8 cellular contexts compared by ENCODE assay signal in genomic region chr10:24449334-24449740, GRCh38.
A peak's percentile ranks its signal among the peaks of the same experiment; 100 is the strongest.
DNase-seq lines count a peak whose midpoint lies in the region; ATAC-seq, FAIRE-seq and TF ChIP-seq lines count a peak whose summit lies in the region.

No MANE protein-coding gene starts in this region.

- no peak overlapping the region for H3K4ac ChIP-seq in neuronal stem cell (ENCODE audit: low read length)

- H3K27me3 Mint-ChIP-seq in effector memory CD8-positive, alpha-beta T cell, result peaks cover 0 to 29% of the 10 kb centered on the region in 2 donors

- H3K4me3 Mint-ChIP-seq in effector memory CD8-positive, alpha-beta T cell, result no peak overlapping the region

- no peak overlapping the region for H2BK5ac ChIP-seq in neuronal stem cell (ENCODE audit: low read length)

- H4K8ac ChIP-seq in neuronal stem cell (ENCODE audit: low read depth, low read length), result no peak overlapping the region

- no peak overlapping the region for H2AFZ ChIP-seq in OCI-LY3 (ENCODE audit: low read depth, low read length)
- peak overlapping the region; percentile 23 for H2AFZ ChIP-seq in keratinocyte (ENCODE audit: control insufficient read depth, low read length)
- no peak overlapping the region for H2AFZ ChIP-seq in neuronal stem cell (ENCODE audit: low read length)

- H3K4me1 Mint-ChIP-seq in effector memory CD8-positive, alpha-beta T cell (ENCODE audit: low read depth in 2 of 2), result peaks cover 0 to 6% of the 10 kb centered on the region in 2 donors

- TF ChIP-seq CTCF in GM12865 (IDR thresholded peaks at IDR 0.05; ENCODE audit: insufficient read depth, low read depth, low read length, missing control alignments) (no peak), OCI-LY3 (IDR thresholded peaks at IDR 0.05; ENCODE audit: low read depth, low read length) (no peak), keratinocyte (optimal IDR thresholded peaks at IDR 0.05 in 1 of 3, IDR thresholded peaks at IDR 0.05 in 1 of 3, conservative IDR thresholded peaks at IDR 0.05 in 1 of 3; ENCODE audit: extremely low read depth in 1 of 3, insufficient read depth in 2 of 3, low read length in 3 of 3) (no peak), left lung (IDR thresholded peaks at IDR 0.05) (no peak)

- H3K36me3 ChIP-seq in OCI-LY3 (replicated peaks; ENCODE audit: low read depth, low read length) (no peaks in the 10 kb centered on the region), keratinocyte (ENCODE audit: control insufficient read depth in 2 of 2, extremely low read depth in 1 of 2, insufficient read depth in 2 of 2, low read length in 2 of 2) (no peaks in the 10 kb centered on the region), neuronal stem cell (replicated peaks in 1 of 2; ENCODE audit: control insufficient read depth in 2 of 2, insufficient read depth in 2 of 2, low read length in 2 of 2) (no peaks in the 10 kb centered on the region), left lung (no peaks in the 10 kb centered on the region)

- H3K4me2 ChIP-seq in OCI-LY3 (ENCODE audit: low read length) (peak overlapping the region; percentile 53), keratinocyte (ENCODE audit: control insufficient read depth, extremely low read depth, insufficient read depth, low read depth, low read length) (peak overlapping the region; percentile 71), neuronal stem cell (ENCODE audit: insufficient read depth, low read length, poor library complexity, severe bottlenecking) (no peak overlapping the region)

- no peak overlapping the region for H3K18ac ChIP-seq in neuronal stem cell (ENCODE audit: low read length)

- no peaks in the 10 kb centered on the region for H3K9me1 ChIP-seq in keratinocyte (ENCODE audit: control insufficient read depth, extremely low read depth, insufficient read depth, low read length)

- peak; percentile 86 for FAIRE-seq in keratinocyte (lab: Jason Lieb, UNC)

- H3K27ac Mint-ChIP-seq in effector memory CD8-positive, alpha-beta T cell, result no peak overlapping the region

- no peak overlapping the region for H2BK120ac ChIP-seq in neuronal stem cell (ENCODE audit: low read depth, low read length)

- H3K4me3 ChIP-seq in GM12865 (ENCODE audit: low read depth, low read length) (no peak overlapping the region), OCI-LY3 (ENCODE audit: low read length) (peak overlapping the region; percentile 17), keratinocyte (ENCODE audit: control insufficient read depth in 2 of 3, extremely low read depth in 1 of 3, insufficient read depth in 2 of 3, low read depth in 1 of 3, low read length in 3 of 3) (peak overlapping the region in 1 of 3 experiments; percentile 30), neuronal stem cell (ENCODE audit: low read length in 2 of 2) (no peak overlapping the region), left lung (peak overlapping the region in 1 of 2 donors; percentile 8)

- H3K27ac ChIP-seq in OCI-LY3 (ENCODE audit: low read length) (peak overlapping the region; percentile 38), keratinocyte (ENCODE audit: control insufficient read depth, insufficient read depth, low read length) (peak overlapping the region; percentile 63), neuronal stem cell (replicated peaks; ENCODE audit: low read length) (no peak overlapping the region), left lung (peak overlapping the region in 1 of 2 donors; percentile 39)

- H4K91ac ChIP-seq in neuronal stem cell (ENCODE audit: low read depth, low read length, poor library complexity), result no peak overlapping the region

- H2BK15ac ChIP-seq in neuronal stem cell (ENCODE audit: low read length), result no peak overlapping the region

- WGBS in neuronal stem cell (ENCODE audit: extremely low coverage in 2 of 2, insufficient read length in 2 of 2, insufficient replicate concordance in 1 of 2), 2 donors, result no CpG with 5 or more reads among the region's 5 CpGs

- H3K27me3 ChIP-seq in OCI-LY3 (ENCODE audit: low read depth, low read length) (peaks cover 35% of the 10 kb centered on the region), keratinocyte (ENCODE audit: control insufficient read depth, extremely low read depth, insufficient read depth, low read length) (no peaks in the 10 kb centered on the region), neuronal stem cell (ENCODE audit: control insufficient read depth in 3 of 3, insufficient read depth in 3 of 3, low read depth in 1 of 3, low read length in 3 of 3) (no peaks in the 10 kb centered on the region), left lung (no peaks in the 10 kb centered on the region)

- H3K23ac ChIP-seq in neuronal stem cell (ENCODE audit: low read depth, low read length, poor library complexity), result no peak overlapping the region

- peaks cover 38% of the 10 kb centered on the region for H3K4me1 ChIP-seq in OCI-LY3 (ENCODE audit: low read length)
- H3K4me1 ChIP-seq in keratinocyte (ENCODE audit: control insufficient read depth, extremely low read depth, insufficient read depth, low read length), result peaks cover 24% of the 10 kb centered on the region
- H3K4me1 ChIP-seq in neuronal stem cell (ENCODE audit: control insufficient read depth in 2 of 2, insufficient read depth in 1 of 2, low read depth in 1 of 2, low read length in 2 of 2), result peaks cover 0 to 2% of the 10 kb centered on the region in 2 donors
- H3K4me1 ChIP-seq in left lung, result peaks cover 3 to 8% of the 10 kb centered on the region in 2 donors

- H4K20me1 ChIP-seq in OCI-LY3 (ENCODE audit: insufficient read depth, low read length) (peaks cover 8% of the 10 kb centered on the region), keratinocyte (ENCODE audit: control insufficient read depth, extremely low read depth, insufficient read depth, low read length) (no peaks in the 10 kb centered on the region)

- dilution Hi-C loops in keratinocyte (cut with MboI; ENCODE audit: extremely low pct_ligation_motif_present, low sequenced_read_pairs), result no loop called here

- intact Hi-C loops in left lung (cut with DNase I), result no loop called here

- no peaks in the 10 kb centered on the region for H3K9me3 Mint-ChIP-seq in effector memory CD8-positive, alpha-beta T cell

- H3K79me2 ChIP-seq in OCI-LY3 (ENCODE audit: low read length) (no peaks in the 10 kb centered on the region), keratinocyte (ENCODE audit: control insufficient read depth, insufficient read depth, low read length) (no peaks in the 10 kb centered on the region)

- DNase-seq in GM12865 (ENCODE audit: low read depth) (peak; percentile 55), keratinocyte (ENCODE audit: low read depth, low spot score) (no peak), iPS-NIHi11 (ENCODE audit: low spot score) (no peak), neuronal stem cell (ENCODE audit: low spot score) (no peak), left lung (no peak)
- DNase-seq in effector memory CD8-positive, alpha-beta T cell, result no peak

- H2BK12ac ChIP-seq in neuronal stem cell (ENCODE audit: low read length), result no peak overlapping the region

- ATAC-seq in GM21619 (IDR thresholded peaks at IDR 0.05; ENCODE audit: unreplicated experiment) (peak; percentile 81), left lung (no peak)
- no peak for ATAC-seq in effector memory CD8-positive, alpha-beta T cell (replicated peaks)

- H3K9me3 ChIP-seq in OCI-LY3 (ENCODE audit: insufficient read depth, low read length) (no peaks in the 10 kb centered on the region), keratinocyte (ENCODE audit: control insufficient read depth, low read depth, low read length) (no peaks in the 10 kb centered on the region), neuronal stem cell (replicated peaks in 1 of 2; ENCODE audit: control insufficient read depth in 2 of 2, insufficient read depth in 1 of 2, low read depth in 1 of 2, low read length in 2 of 2) (no peaks in the 10 kb centered on the region), left lung (no peaks in the 10 kb centered on the region)

- H2AK5ac ChIP-seq in neuronal stem cell (ENCODE audit: low read depth, low read length), result no peak overlapping the region

- no peak overlapping the region; the same call in 1 of the 2 replicates for H3K9ac ChIP-seq in OCI-LY3 (ENCODE audit: low read length)
- peak overlapping the region; percentile 58 for H3K9ac ChIP-seq in keratinocyte (ENCODE audit: control insufficient read depth, extremely low read depth, insufficient read depth, low read length)
- no peak overlapping the region for H3K9ac ChIP-seq in neuronal stem cell (ENCODE audit: low read depth, low read length, poor library complexity)

- no peaks in the 10 kb centered on the region for H3K36me3 Mint-ChIP-seq in effector memory CD8-positive, alpha-beta T cell (ENCODE audit: insufficient read depth)

- H3K14ac ChIP-seq in neuronal stem cell (ENCODE audit: low read length), result no peak overlapping the region

- H3K79me1 ChIP-seq in neuronal stem cell (ENCODE audit: low read depth, low read length), result no peaks in the 10 kb centered on the region
